In the genomic region with DNA sequence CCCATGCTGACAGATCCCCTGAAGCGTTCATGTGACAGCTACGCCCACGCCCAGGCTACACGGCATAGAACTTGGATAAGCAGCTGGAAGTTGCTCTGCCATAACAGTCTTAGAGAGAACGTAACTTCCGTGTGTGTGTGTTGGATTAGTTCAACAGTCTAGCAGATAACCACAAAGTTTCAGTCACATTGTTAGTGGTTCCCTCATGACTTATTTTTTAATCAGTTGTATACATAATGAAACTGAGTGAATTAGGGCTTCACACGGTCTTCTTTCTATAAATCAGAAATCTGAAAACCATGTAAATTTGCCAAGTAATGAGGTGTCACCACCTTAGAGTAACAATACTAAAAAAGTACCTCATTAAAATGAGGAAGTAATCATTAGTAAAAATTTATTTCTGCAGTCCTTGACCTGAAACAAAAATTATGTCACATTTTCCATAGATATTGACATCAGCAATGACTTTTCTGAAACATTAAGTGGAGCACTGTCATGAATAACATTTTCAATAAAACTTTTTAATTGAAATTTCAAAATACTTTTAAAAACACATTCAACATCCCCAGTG, we compare ENCODE assay signal across 8 cellular contexts. TPM values are rescaled to one million over a fixed set of nuclear protein-coding genes. Genes with fewer than 3 reads are reported as not detected.
A peak's percentile ranks its signal among the peaks of the same experiment; 100 is the strongest.
DNase-seq lines count a peak whose midpoint lies in the region; ATAC-seq and TF ChIP-seq lines count a peak whose summit lies in the region.

No MANE protein-coding gene starts in this region.

- DNase-seq in AML-193 (lab: John Stamatoyannopoulos, UW) (peak; percentile 37 to 38), activated B cell treated with CpG ODN at 0.5 μM for 24 hours (peak; percentile 34), GF-D8 (lab: John Stamatoyannopoulos, UW) (no peak), left lobe of liver (ENCODE audit: low spot score) (no peak)
- DNase-seq in activated effector memory CD4-positive, alpha-beta T cell treated with Interleukin-2 at 50 U/mL for 16 hours = no peak
- DNase-seq in stimulated activated naive CD4-positive, alpha-beta T cell (lab: John Stamatoyannopoulos, UW) = no peak

- POLR2A ChIA-PET in activated B cell treated with CpG ODN at 0.5 μM for 24 hours (lab: Charles Lee) = interaction anchor here (1.4 to 8.3 kb wide), 3 partner anchors 12 to 48 kb away, joined by 4 to 105 read pairs (median 4); a partner anchor contains a TSS

- peak overlapping the region; percentile 92 for H3K27ac Mint-ChIP-seq in activated B cell treated with CpG ODN at 0.5 μM for 24 hours

- intact Hi-C loops in activated B cell treated with CpG ODN at 0.5 μM for 24 hours (cut with micrococcal nuclease) = loop anchor here (1.0 to 10.0 kb wide), 9 partner anchors 19 to 1904 kb away; a partner anchor contains a TSS

- no peaks in the 10 kb centered on the region for H3K9me3 Mint-ChIP-seq in activated B cell treated with CpG ODN at 0.5 μM for 24 hours

- peak; percentile 41 for TF ChIP-seq POLR2A in GM19099 (IDR thresholded peaks at IDR 0.05; ENCODE audit: extremely low read depth, insufficient read length, low read depth)

- H3K27me3 Mint-ChIP-seq in activated B cell treated with CpG ODN at 0.5 μM for 24 hours = no peaks in the 10 kb centered on the region

- peaks cover 69% of the 10 kb centered on the region for H3K4me1 Mint-ChIP-seq in activated B cell treated with CpG ODN at 0.5 μM for 24 hours

- CTCF ChIA-PET in activated B cell treated with CpG ODN at 0.5 μM for 24 hours (lab: Charles Lee) = interaction anchor here (1.0 to 3.2 kb wide), 4 partner anchors 19 to 66 kb away, joined by 3 to 16 read pairs (median 6); a partner anchor contains a TSS

- ATAC-seq in HG03095 (IDR thresholded peaks at IDR 0.05; ENCODE audit: unreplicated experiment) = peak; percentile 86
- ATAC-seq in activated B cell treated with CpG ODN at 0.5 μM for 24 hours (ENCODE audit: low read depth) = peak; percentile 86
- ATAC-seq in left lobe of liver = no peak

- H3K36me3 Mint-ChIP-seq in activated B cell treated with CpG ODN at 0.5 μM for 24 hours (ENCODE audit: low read depth) = no peaks in the 10 kb centered on the region

- TF ChIP-seq CTCF in activated B cell treated with CpG ODN at 0.5 μM for 24 hours (IDR thresholded peaks at IDR 0.05) = no peak

- H3K4me3 Mint-ChIP-seq in activated B cell treated with CpG ODN at 0.5 μM for 24 hours = peak overlapping the region; percentile 73

RNA-seq across cellular contexts. Expression of a gene that starts 21.7 kb away (rescaled TPM):
- total RNA-seq in activated B cell treated with CpG ODN at 0.5 μM for 24 hours (13.9 and 20.3 TPM in 2 replicates), left lobe of liver (0.38 TPM)

Comparison
In these comparisons a context has a peak if more than half of its experiments do, and no peak if none do; other contexts are left out.
1. DNase-seq: peak in AML-193 (2 of 2) and activated B cell treated with CpG ODN at 0.5 μM for 24 hours (single experiment); none in activated effector memory CD4-positive, alpha-beta T cell treated with Interleukin-2 at 50 U/mL for 16 hours (single experiment), stimulated activated naive CD4-positive, alpha-beta T cell (0 of 6), GF-D8 (single experiment) and left lobe of liver (single experiment).
2. RNA of a gene that starts 21.7 kb away (total RNA-seq): 13.9 to 20.3 TPM in activated B cell treated with CpG ODN at 0.5 μM for 24 hours; 0.38 TPM in left lobe of liver (single experiment); every median in the first group is over 10 times any median in the second.